Comparison of ENCODE assay signal across 3 cellular contexts in genomic region chr3:195268608-195269309, GRCh38.
TF ChIP-seq lines count a peak whose summit lies in the region.

No MANE protein-coding gene starts in this region.

TF ChIP-seq in SK-N-SH, 30 proteins besides CTCF, POLR2A, EP300 and RAD21:
- no peak for TF ChIP-seq ELF1 (IDR thresholded peaks at IDR 0.05)

TF ChIP-seq in SK-N-SH treated with all-trans-retinoic acid at 6 μM for 48 hours, 23 proteins besides CTCF, POLR2A, EP300 and RAD21:
- TF ChIP-seq TCF4 (CRISPR knock-in tag; IDR thresholded peaks at IDR 0.05; ENCODE audit: borderline replicate concordance) (no peak), TSHZ2 (CRISPR knock-in tag; IDR thresholded peaks at IDR 0.05) (no peak), ZNF70 (CRISPR knock-in tag; IDR thresholded peaks at IDR 0.05) (no peak), OSR1 (CRISPR knock-in tag; IDR thresholded peaks at IDR 0.05) (no peak), BACH2 (CRISPR knock-in tag; IDR thresholded peaks at IDR 0.05; ENCODE audit: borderline replicate concordance) (no peak), CSRNP3 (CRISPR knock-in tag; IDR thresholded peaks at IDR 0.05) (no peak), GLIS3 (CRISPR knock-in tag; IDR thresholded peaks at IDR 0.05) (no peak), SNAI2 (CRISPR knock-in tag; IDR thresholded peaks at IDR 0.05) (no peak), RARB (CRISPR knock-in tag; IDR thresholded peaks at IDR 0.05) (no peak), ZFP3 (CRISPR knock-in tag; IDR thresholded peaks at IDR 0.05) (no peak), PPARA (CRISPR knock-in tag; IDR thresholded peaks at IDR 0.05; ENCODE audit: borderline replicate concordance) (no peak)

TF ChIP-seq in GM12878, 131 proteins besides CTCF, POLR2A, EP300 and RAD21:
- no peak for TF ChIP-seq MAX (IDR thresholded peaks at IDR 0.05; ENCODE audit: low read depth, low read length)
- TF ChIP-seq SPI1 (IDR thresholded peaks at IDR 0.05; ENCODE audit: borderline replicate concordance, insufficient read depth, low read depth, low read length): peak; percentile 61
- TF ChIP-seq KLF5 (IDR thresholded peaks at IDR 0.05; ENCODE audit: partially characterized antibody): no peak
TF ChIP-seq in GM12878: peak in this region for 1.
